Comparison of ENCODE assay signal across 10 cellular contexts in genomic region chr10:71576842-71577241, GRCh38.
"Had no signal": no experiment of that assay in that cellular context is flagged by ENCODE, and none has a peak within 500 bp of the region (broad histone marks: within the 10 kb centered on the region; RNA-seq: fewer than 3 reads in every experiment).

No MANE protein-coding gene starts in this region.

- ATAC-seq: HepG2 had no signal

- H3K27ac Mint-ChIP-seq: HFFc6 had no signal

- H3K4me3 ChIP-seq: GM23338 had no signal

- H3K27ac ChIP-seq: HL-60, KMS-11 had no signal

- DNase-seq: H9, HCEC 1CT, HFFc6, IMR-90, Karpas-422, KBM-7 had no signal

- H3K4me2 ChIP-seq: GM23338, KMS-11 had no signal

- H3K9me3 Mint-ChIP-seq: GM23338, H9, HFFc6 had no signal

- H3K9ac ChIP-seq: KMS-11 had no signal

- H3K4me3 Mint-ChIP-seq: GM23338, H9, HFFc6 had no signal
